In genomic region chr11:2250041-2250440, GRCh38 we compare ENCODE assay signal across 15 cellular contexts. TPM values are rescaled to one million over a fixed set of nuclear protein-coding genes. Genes with fewer than 3 reads are reported as not detected.
DNase-seq lines count a peak whose midpoint lies in the region; ATAC-seq and TF ChIP-seq lines count a peak whose summit lies in the region.
"Had no signal": no experiment of that assay in that cellular context is flagged by ENCODE, and none has a peak within 500 bp of the region (broad histone marks: within the 10 kb centered on the region; RNA-seq: fewer than 3 reads in every experiment).

No MANE protein-coding gene starts in this region.

- no peaks in the 10 kb centered on the region for H3K79me1 ChIP-seq in neuronal stem cell (ENCODE audit: low read depth, low read length)

- H3K4me3 ChIP-seq in BLaER1 treated with 17β-estradiol and CSF1 and Interleukin-3, amounts not matched to agents 10 nM and 100 nM = no peak overlapping the region
- H3K4me3 ChIP-seq in neuronal stem cell (ENCODE audit: low read length in 2 of 2) (no peak overlapping the region), testis (no peak overlapping the region)
- H3K4me3 ChIP-seq: A549, GM23248 had no signal

- TF ChIP-seq POLR2A in testis (IDR thresholded peaks at IDR 0.05) = no peak

- H2BK12ac ChIP-seq in neuronal stem cell (ENCODE audit: low read length) = no peak overlapping the region

- no peak overlapping the region for H3K23ac ChIP-seq in neuronal stem cell (ENCODE audit: low read depth, low read length, poor library complexity)

- no peak overlapping the region for H2AK5ac ChIP-seq in neuronal stem cell (ENCODE audit: low read depth, low read length)

- peaks cover 0 to 13% (median 0%) of the 10 kb centered on the region in 11 experiments; a peak in 2 of 22 replicates for H3K9me3 ChIP-seq in BLaER1 treated with 17β-estradiol and CSF1 and Interleukin-3, amounts not matched to agents 10 nM and 100 nM (replicated peaks in 1 of 11)
- no peaks in the 10 kb centered on the region for H3K9me3 ChIP-seq in neuronal stem cell (replicated peaks in 1 of 2; ENCODE audit: control insufficient read depth in 2 of 2, insufficient read depth in 1 of 2, low read depth in 1 of 2, low read length in 2 of 2)
- H3K9me3 ChIP-seq in testis = no peaks in the 10 kb centered on the region
- H3K9me3 ChIP-seq: BE2C had no signal

- no peaks in the 10 kb centered on the region for H3K36me3 Mint-ChIP-seq in activated T-cell treated with anti-CD3 and anti-CD28 coated beads, Interleukin-2, amount 50 U/mL, for 72 hours (ENCODE audit: insufficient read depth in 2 of 2)
- H3K36me3 Mint-ChIP-seq: CD8-positive, alpha-beta memory T cell had no signal

- H3K27me3 Mint-ChIP-seq in activated T-cell treated with anti-CD3 and anti-CD28 coated beads, Interleukin-2, amount 50 U/mL, for 72 hours (ENCODE audit: low read depth) = no peaks in the 10 kb centered on the region

- no peaks in the 10 kb centered on the region for H3K4me1 Mint-ChIP-seq in activated T-cell treated with anti-CD3 and anti-CD28 coated beads, Interleukin-2, amount 50 U/mL, for 72 hours (ENCODE audit: low read depth)
- H3K4me1 Mint-ChIP-seq: CD8-positive, alpha-beta memory T cell had no signal

- no peak for TF ChIP-seq CTCF in testis (IDR thresholded peaks at IDR 0.05)

- peak; percentile 43 for DNase-seq in ecto neural progenitor cell (ENCODE audit: low spot score)
- DNase-seq in neuronal stem cell (ENCODE audit: low spot score) = no peak
- DNase-seq in testis = peak; percentile 8
- DNase-seq in activated T-cell treated with anti-CD3 and anti-CD28 coated beads, Interleukin-2, amount 50 U/mL, for 72 hours = no peak
- DNase-seq: BE2C; CD8-positive, alpha-beta memory T cell; DMS53; GF-D8; GM23248; IMR-90 had no signal

- no peak overlapping the region for H4K8ac ChIP-seq in neuronal stem cell (ENCODE audit: low read depth, low read length)

- H3K18ac ChIP-seq in neuronal stem cell (ENCODE audit: low read length) = peak overlapping the region; percentile 3

- peaks cover 0 to 1% of the 10 kb centered on the region in 2 donors for H3K9me3 Mint-ChIP-seq in activated T-cell treated with anti-CD3 and anti-CD28 coated beads, Interleukin-2, amount 50 U/mL, for 72 hours

- intact Hi-C loops in testis (cut with DNase I; ENCODE audit: low total_unique reads) = no loop called here

- no peak overlapping the region for H3K27ac ChIP-seq in BLaER1 treated with 17β-estradiol and CSF1 and Interleukin-3, amounts not matched to agents 10 nM and 100 nM
- H3K27ac ChIP-seq in neuronal stem cell (replicated peaks; ENCODE audit: low read length) (no peak overlapping the region), testis (no peak overlapping the region)
- H3K27ac ChIP-seq: A549, GM23248 had no signal

- no peak overlapping the region for H2BK120ac ChIP-seq in neuronal stem cell (ENCODE audit: low read depth, low read length)

- H3K27ac Mint-ChIP-seq in activated T-cell treated with anti-CD3 and anti-CD28 coated beads, Interleukin-2, amount 50 U/mL, for 72 hours = no peak overlapping the region
- H3K27ac Mint-ChIP-seq: CD8-positive, alpha-beta memory T cell had no signal

- peaks cover 0 to 18% (median 7%) of the 10 kb centered on the region in 11 experiments; a peak in 10 of 22 replicates for H3K27me3 ChIP-seq in BLaER1 treated with 17β-estradiol and CSF1 and Interleukin-3, amounts not matched to agents 10 nM and 100 nM
- no peaks in the 10 kb centered on the region for H3K27me3 ChIP-seq in neuronal stem cell (ENCODE audit: control insufficient read depth in 3 of 3, insufficient read depth in 3 of 3, low read depth in 1 of 3, low read length in 3 of 3)
- no peaks in the 10 kb centered on the region for H3K27me3 ChIP-seq in testis
- H3K27me3 ChIP-seq: BE2C had no signal

- no peak overlapping the region for H2BK5ac ChIP-seq in neuronal stem cell (ENCODE audit: low read length)

- peaks cover 0 to 31% (median 27%) of the 10 kb centered on the region in 10 experiments; a peak in 18 of 20 replicates for H3K4me1 ChIP-seq in BLaER1 treated with 17β-estradiol and CSF1 and Interleukin-3, amounts not matched to agents 10 nM and 100 nM
- H3K4me1 ChIP-seq in neuronal stem cell (ENCODE audit: control insufficient read depth in 2 of 2, insufficient read depth in 1 of 2, low read depth in 1 of 2, low read length in 2 of 2) (peaks cover 0 to 10% of the 10 kb centered on the region in 2 donors), testis (no peaks in the 10 kb centered on the region)
- H3K4me1 ChIP-seq: A549, BE2C had no signal

- peak overlapping the region; percentile 59 for H2AFZ ChIP-seq in neuronal stem cell (ENCODE audit: low read length)
- H2AFZ ChIP-seq: GM23248 had no signal

- WGBS in neuronal stem cell (ENCODE audit: extremely low coverage in 2 of 2, insufficient read length in 2 of 2, insufficient replicate concordance in 1 of 2), 2 donors = no CpG with 5 or more reads among the region's 9 CpGs
- WGBS in testis, 2 donors = 84 to 94% methylated on average over 6 to 9 of the region's 9 CpGs

- no peak overlapping the region for H3K4me3 Mint-ChIP-seq in activated T-cell treated with anti-CD3 and anti-CD28 coated beads, Interleukin-2, amount 50 U/mL, for 72 hours
- H3K4me3 Mint-ChIP-seq: CD8-positive, alpha-beta memory T cell had no signal

- H3K14ac ChIP-seq in neuronal stem cell (ENCODE audit: low read length) = no peak overlapping the region

- ATAC-seq in GM18858 (IDR thresholded peaks at IDR 0.05; ENCODE audit: unreplicated experiment) = no peak
- no peak for ATAC-seq in activated T-cell treated with anti-CD3 and anti-CD28 coated beads, Interleukin-2, amount 50 U/mL, for 72 hours (replicated peaks in 1 of 2)
- ATAC-seq: A549 had no signal

- no peaks in the 10 kb centered on the region for H3K36me3 ChIP-seq in BLaER1 treated with 17β-estradiol and CSF1 and Interleukin-3, amounts not matched to agents 10 nM and 100 nM
- H3K36me3 ChIP-seq in neuronal stem cell (replicated peaks in 1 of 2; ENCODE audit: control insufficient read depth in 2 of 2, insufficient read depth in 2 of 2, low read length in 2 of 2) = no peaks in the 10 kb centered on the region
- no peaks in the 10 kb centered on the region for H3K36me3 ChIP-seq in testis (ENCODE audit: low read depth, missing control alignments)
- H3K36me3 ChIP-seq: BE2C had no signal

- peak overlapping the region in 1 of 11 experiments; percentile 16; a peak in 1 of 22 replicates for H3K9ac ChIP-seq in BLaER1 treated with 17β-estradiol and CSF1 and Interleukin-3, amounts not matched to agents 10 nM and 100 nM
- no peak overlapping the region for H3K9ac ChIP-seq in neuronal stem cell (ENCODE audit: low read depth, low read length, poor library complexity)
- H3K9ac ChIP-seq: GM23248 had no signal

- no peak overlapping the region for H4K91ac ChIP-seq in neuronal stem cell (ENCODE audit: low read depth, low read length, poor library complexity)

- H3K4me2 ChIP-seq in BLaER1 treated with 17β-estradiol and CSF1 and Interleukin-3, amounts not matched to agents 10 nM and 100 nM = peak overlapping the region in 9 of 11 experiments; percentile 15 to 76 (median 60); a peak in 17 of 22 replicates
- H3K4me2 ChIP-seq in neuronal stem cell (ENCODE audit: insufficient read depth, low read length, poor library complexity, severe bottlenecking) = no peak overlapping the region
- H3K4me2 ChIP-seq: A549 had no signal

- no peak overlapping the region for H3K4ac ChIP-seq in neuronal stem cell (ENCODE audit: low read length)

- no peaks in the 10 kb centered on the region; a peak in 3 of 22 replicates for H4K20me1 ChIP-seq in BLaER1 treated with 17β-estradiol and CSF1 and Interleukin-3, amounts not matched to agents 10 nM and 100 nM

- no peak overlapping the region for H2BK15ac ChIP-seq in neuronal stem cell (ENCODE audit: low read length)

RNA-seq across cellular contexts. Expression of gene ASCL2, which starts 20.3 kb away (rescaled TPM):
- 0.07 TPM for polyA plus RNA-seq in neuronal stem cell (2013, experiment 1 of 2)
- 0.06 TPM for polyA plus RNA-seq in neuronal stem cell (2013, experiment 2 of 2)
- total RNA-seq in testis = 1 to 10 TPM; 4.8 to 5.8 TPM
- polyA plus RNA-seq in testis (ENCODE audit: insufficient read depth, low read depth, low replicate concordance) = 1.3 TPM
- total RNA-seq in activated T-cell treated with anti-CD3 and anti-CD28 coated beads, Interleukin-2, amount 50 U/mL, for 72 hours = 1 to 10 TPM in 1 of 2 donors, under 1 TPM in 1; 0.38 to 1.7 TPM
- total RNA-seq: GM23248, IMR-90 had no signal
- polyA plus RNA-seq: A549, AG04450, GM23248, IMR-90 had no signal

RNA-seq across cellular contexts. Expression of gene C11orf21, which starts 51.7 kb away (rescaled TPM):
- polyA plus RNA-seq in neuronal stem cell (2013, experiment 1 of 2) = not detected
- polyA plus RNA-seq in neuronal stem cell (2013, experiment 2 of 2) = not detected
- under 1 TPM; 0.12 to 0.47 TPM for total RNA-seq in testis
- 0.88 TPM for polyA plus RNA-seq in testis (ENCODE audit: insufficient read depth, low read depth, low replicate concordance)
- 10 to 100 TPM; 13.6 to 16.6 TPM for total RNA-seq in activated T-cell treated with anti-CD3 and anti-CD28 coated beads, Interleukin-2, amount 50 U/mL, for 72 hours
- total RNA-seq: GM23248, H7, IMR-90 had no signal
- polyA plus RNA-seq: A549, AG04450, GM23248, IMR-90 had no signal

RNA-seq across cellular contexts. Expression of gene TSPAN32, which starts 51.8 kb away (rescaled TPM):
- not detected for polyA plus RNA-seq in neuronal stem cell (2013, experiment 1 of 2)
- 0.01 TPM for polyA plus RNA-seq in neuronal stem cell (2013, experiment 2 of 2)
- total RNA-seq in testis = 1 to 10 TPM; 1.0 to 1.1 TPM
- 1.5 TPM for polyA plus RNA-seq in testis (ENCODE audit: insufficient read depth, low read depth, low replicate concordance)
- total RNA-seq in activated T-cell treated with anti-CD3 and anti-CD28 coated beads, Interleukin-2, amount 50 U/mL, for 72 hours = 10 to 100 TPM in 1 of 2 donors, 1 to 10 TPM in 1; 8.6 to 10.2 TPM
- total RNA-seq: GM23248, H7, IMR-90 had no signal
- polyA plus RNA-seq: A549, GM23248 had no signal

Comparison
In these comparisons a context has a peak if more than half of its experiments do, and no peak if none do; other contexts are left out.
1. DNase-seq: peak in ecto neural progenitor cell (single experiment) and testis (single experiment); none in neuronal stem cell (single experiment) and activated T-cell treated with anti-CD3 and anti-CD28 coated beads, Interleukin-2, amount 50 U/mL, for 72 hours (0 of 2).
2. RNA of gene C11orf21, which starts 51.7 kb away (total RNA-seq): 13.6 to 16.6 TPM in activated T-cell treated with anti-CD3 and anti-CD28 coated beads, Interleukin-2, amount 50 U/mL, for 72 hours; 0.12 to 0.47 TPM in testis; every median in the first group is over 4 times any median in the second.
3. RNA of gene TSPAN32, which starts 51.8 kb away (total RNA-seq): 8.6 to 10.2 TPM in activated T-cell treated with anti-CD3 and anti-CD28 coated beads, Interleukin-2, amount 50 U/mL, for 72 hours; 1.0 to 1.1 TPM in testis; every median in the first group is over 4 times any median in the second.